ENCODE assay signal across 9 cellular contexts in the genomic region with DNA sequence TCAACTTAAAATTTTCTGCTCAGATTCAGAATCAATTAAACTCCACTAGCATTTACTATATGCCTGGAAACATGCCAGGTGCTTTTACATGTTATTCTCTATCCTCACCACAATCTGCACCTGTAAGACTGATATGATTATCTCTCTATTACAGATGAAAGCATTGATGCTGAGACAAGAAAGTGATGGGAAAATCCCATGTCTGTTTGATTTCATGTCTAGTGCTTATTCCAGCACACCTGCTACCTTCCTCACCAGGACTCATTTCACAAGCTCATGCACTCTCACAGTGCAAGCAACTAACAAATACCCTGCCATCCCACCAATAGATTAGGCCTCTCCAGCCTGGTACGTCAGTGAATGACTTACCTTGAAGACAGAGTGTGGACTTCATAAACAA. TPM values are rescaled to one million over a fixed set of nuclear protein-coding genes. Genes with fewer than 3 reads are reported as not detected.
DNase-seq lines count a peak whose midpoint lies in the region; ATAC-seq, FAIRE-seq and TF ChIP-seq lines count a peak whose summit lies in the region.
"Had no signal": no experiment of that assay in that cellular context is flagged by ENCODE, and none has a peak within 500 bp of the region (broad histone marks: within the 10 kb centered on the region; RNA-seq: fewer than 3 reads in every experiment).

No MANE protein-coding gene starts in this region.

- H4K91ac ChIP-seq in mesenchymal stem cell (ENCODE audit: low read length), result no peak overlapping the region

- H2AFZ ChIP-seq in mesenchymal stem cell (ENCODE audit: low read depth, low read length), result no peak overlapping the region

- H4K8ac ChIP-seq in mesenchymal stem cell (ENCODE audit: low read length), result no peak overlapping the region

- no peak overlapping the region for H3K4me3 ChIP-seq in kidney (ENCODE audit: low read length in 2 of 2)
- no peak overlapping the region for H3K4me3 ChIP-seq in H7 (ENCODE audit: insufficient read depth, low read depth, low read length)
- no peak overlapping the region for H3K4me3 ChIP-seq in mesenchymal stem cell (ENCODE audit: insufficient read depth in 1 of 2, low read depth in 1 of 2, low read length in 2 of 2)

- peak; percentile 58 for ATAC-seq in GM21381 (IDR thresholded peaks at IDR 0.05; ENCODE audit: unreplicated experiment)
- ATAC-seq in HG03521 (IDR thresholded peaks at IDR 0.05; ENCODE audit: unreplicated experiment), result peak; percentile 49

- H3K27ac ChIP-seq in kidney (ENCODE audit: low read depth in 2 of 2, low read length in 2 of 2) (no peak overlapping the region), mesenchymal stem cell (ENCODE audit: low read length, poor library complexity, severe bottlenecking) (no peak overlapping the region)

- no peaks in the 10 kb centered on the region for H3K27me3 ChIP-seq in H7 (ENCODE audit: control insufficient read depth, insufficient read depth, low read length)
- H3K27me3 ChIP-seq in mesenchymal stem cell (ENCODE audit: control insufficient read depth in 1 of 2, insufficient read depth in 1 of 2, low read length in 2 of 2), result no peaks in the 10 kb centered on the region

- H3K4me2 ChIP-seq in mesenchymal stem cell (ENCODE audit: low read length, poor library complexity, severe bottlenecking), result no peak overlapping the region

- TF ChIP-seq CTCF in GM13977 (IDR thresholded peaks at IDR 0.05; ENCODE audit: extremely low read depth, insufficient read depth, missing control alignments) (no peak), kidney (IDR thresholded peaks at IDR 0.05; ENCODE audit: borderline replicate concordance, extremely low read depth, insufficient read depth) (no peak)

- H3K14ac ChIP-seq in mesenchymal stem cell (ENCODE audit: low read length in 2 of 2), result no peak overlapping the region

- no peaks in the 10 kb centered on the region for H3K9me3 ChIP-seq in kidney (ENCODE audit: control insufficient read depth in 1 of 2, low read length in 2 of 2)
- H3K9me3 ChIP-seq in mesenchymal stem cell (ENCODE audit: control insufficient read depth, low read length), result no peaks in the 10 kb centered on the region

- WGBS in mesenchymal stem cell, result 93% methylated on average over 1 of the region's 1 CpG

- no peaks in the 10 kb centered on the region for H3K79me1 ChIP-seq in mesenchymal stem cell (replicated peaks; ENCODE audit: low read length, poor library complexity, severe bottlenecking)

- in situ Hi-C loops in GM13977 (cut with MboI; ENCODE audit: low pct_unique_long_range_greater_than_20kb, low sequenced_read_pairs, unreplicated experiment), result loop anchor here (25.0 kb wide), 1 partner anchor 142 kb away; no protein-coding TSS in a partner anchor

- DNase-seq in GM13977 (ENCODE audit: low spot score) (peak; percentile 44), NCI-H1092 (lab: John Stamatoyannopoulos, UW) (no peak), kidney (no peak), H7 (no peak), mesenchymal stem cell (no peak)
- DNase-seq: substantia nigra had no signal

- FAIRE-seq in kidney (lab: Jason Lieb, UNC), result no peak

- no peak overlapping the region for H2BK15ac ChIP-seq in mesenchymal stem cell (ENCODE audit: low read depth, poor library complexity, severe bottlenecking)

- H3K4me3 Mint-ChIP-seq in activated naive CD4-positive, alpha-beta T cell treated with anti-CD3 and anti-CD28 coated beads, Interleukin-2, amount 50 U/mL, for 24 hours, result peak overlapping the region; percentile 47

- no peaks in the 10 kb centered on the region for H3K36me3 Mint-ChIP-seq in activated naive CD4-positive, alpha-beta T cell treated with anti-CD3 and anti-CD28 coated beads, Interleukin-2, amount 50 U/mL, for 24 hours

- H2BK12ac ChIP-seq in mesenchymal stem cell (ENCODE audit: low read length in 2 of 2), result no peak overlapping the region

- peaks cover 33% of the 10 kb centered on the region for H3K4me1 Mint-ChIP-seq in activated naive CD4-positive, alpha-beta T cell treated with anti-CD3 and anti-CD28 coated beads, Interleukin-2, amount 50 U/mL, for 24 hours

- H3K4ac ChIP-seq in mesenchymal stem cell (ENCODE audit: low read depth in 1 of 2, low read length in 2 of 2), result no peak overlapping the region

- no peak overlapping the region for H3K23ac ChIP-seq in mesenchymal stem cell (ENCODE audit: low read length in 2 of 2)

- no peak overlapping the region for H3K9ac ChIP-seq in kidney (ENCODE audit: low read length in 2 of 2)
- no peak overlapping the region for H3K9ac ChIP-seq in mesenchymal stem cell (ENCODE audit: low read length)

- H3K4me1 ChIP-seq in kidney (ENCODE audit: control insufficient read depth in 1 of 2, insufficient read depth in 1 of 2, low read depth in 1 of 2, low read length in 2 of 2), result peaks cover 0 to 4% of the 10 kb centered on the region in 2 donors
- H3K4me1 ChIP-seq in mesenchymal stem cell (ENCODE audit: control insufficient read depth, insufficient read depth, low read depth, low read length), result no peaks in the 10 kb centered on the region

- H2AK5ac ChIP-seq in mesenchymal stem cell (ENCODE audit: low read length, severe bottlenecking), result no peak overlapping the region

- intact Hi-C loops in kidney (cut with DNase I), result no loop called here

- H3K27ac Mint-ChIP-seq in activated naive CD4-positive, alpha-beta T cell treated with anti-CD3 and anti-CD28 coated beads, Interleukin-2, amount 50 U/mL, for 24 hours, result peak overlapping the region; percentile 72

- no peak overlapping the region for H3K18ac ChIP-seq in mesenchymal stem cell (ENCODE audit: low read depth in 1 of 2, low read length in 2 of 2)

- H3K36me3 ChIP-seq in kidney (ENCODE audit: control insufficient read depth in 1 of 2, insufficient read depth in 2 of 2, low read length in 2 of 2), result no peaks in the 10 kb centered on the region
- H3K36me3 ChIP-seq in H7 (replicated peaks; ENCODE audit: control insufficient read depth, insufficient read depth, low read length), result no peaks in the 10 kb centered on the region
- no peaks in the 10 kb centered on the region for H3K36me3 ChIP-seq in mesenchymal stem cell (ENCODE audit: control insufficient read depth in 1 of 2, insufficient read depth in 2 of 2, low read depth in 1 of 2, low read length in 2 of 2)

- H3K27me3 Mint-ChIP-seq in activated naive CD4-positive, alpha-beta T cell treated with anti-CD3 and anti-CD28 coated beads, Interleukin-2, amount 50 U/mL, for 24 hours, result no peaks in the 10 kb centered on the region

- no peaks in the 10 kb centered on the region for H3K9me3 Mint-ChIP-seq in activated naive CD4-positive, alpha-beta T cell treated with anti-CD3 and anti-CD28 coated beads, Interleukin-2, amount 50 U/mL, for 24 hours

- H2BK5ac ChIP-seq in mesenchymal stem cell (ENCODE audit: low read depth, low read length, poor library complexity, severe bottlenecking), result no peak overlapping the region

- no peak overlapping the region for H2BK120ac ChIP-seq in mesenchymal stem cell (ENCODE audit: low read depth, low read length)

RNA-seq across cellular contexts. Expression of gene BCL6, which starts 25.0 kb away (rescaled TPM):
- 110 TPM for total RNA-seq in kidney
- 7.3 TPM for polyA plus RNA-seq in kidney (ENCODE audit: insufficient read depth, low read depth, low replicate concordance)
- 2.8 and 6.8 TPM in 2 replicates for total RNA-seq in H7 (2014; rRNA removed; shearing (Covaris generic))
- polyA plus RNA-seq in mesenchymal stem cell (2013, experiment 1 of 2), result 20.5 TPM
- polyA plus RNA-seq in mesenchymal stem cell (2013, experiment 2 of 2), result 18.5 TPM

Comparison
In these comparisons a context has a peak if more than half of its experiments do, and no peak if none do; other contexts are left out.
1. RNA of gene BCL6, which starts 25.0 kb away (total RNA-seq): 110 TPM in kidney (single experiment); 2.8 to 6.8 TPM in H7; every median in the first group is over 10 times any median in the second.